ENCODE assay signal across 1 cellular context in the genomic region with DNA sequence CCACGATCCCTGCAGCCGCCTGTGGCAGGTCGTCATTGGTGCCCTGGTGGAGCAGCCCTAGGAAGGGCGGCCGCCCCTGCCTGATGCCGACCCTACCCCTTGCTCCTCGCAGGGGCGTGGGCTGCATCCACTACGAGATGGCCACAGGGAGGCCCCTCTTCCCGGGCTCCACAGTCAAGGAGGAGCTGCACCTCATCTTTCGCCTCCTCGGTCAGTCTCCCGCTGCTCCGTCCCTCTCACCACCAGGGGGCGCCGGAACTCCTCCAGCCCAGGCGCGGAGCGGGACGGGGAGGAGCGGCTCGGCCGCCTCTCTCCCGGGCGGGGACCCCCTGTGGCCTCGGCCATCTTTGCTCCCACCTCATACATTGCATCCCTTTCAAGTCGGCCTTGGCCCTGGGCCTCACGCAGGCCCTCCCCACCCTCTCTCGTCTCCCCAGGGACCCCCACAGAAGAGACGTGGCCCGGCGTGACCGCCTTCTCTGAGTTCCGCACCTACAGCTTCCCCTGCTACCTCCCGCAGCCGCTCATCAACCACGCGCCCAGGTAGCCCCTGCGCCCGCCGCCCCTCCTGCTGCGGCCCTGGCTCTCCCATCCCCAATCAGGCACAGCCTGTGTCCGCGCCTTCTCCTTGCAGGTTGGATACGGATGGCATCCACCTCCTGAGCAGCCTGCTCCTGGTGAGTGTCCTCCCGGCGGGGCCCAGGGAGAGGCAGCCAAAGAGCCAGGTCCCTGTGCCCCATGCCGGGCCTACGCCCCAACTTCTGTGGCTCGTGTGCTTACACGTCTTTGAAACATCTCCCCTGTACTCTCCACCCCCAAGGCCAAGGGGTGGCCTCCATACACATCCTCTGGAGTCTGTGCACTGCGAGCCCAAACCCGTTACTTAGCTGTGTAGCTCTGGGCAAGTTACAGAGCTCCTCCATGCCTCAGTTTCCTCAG.
TF ChIP-seq lines count a peak whose summit lies in the region.

No MANE protein-coding gene starts in this region.

TF ChIP-seq in WTC11, 78 proteins besides CTCF, POLR2A, EP300 and RAD21 (continued from another document):
- TF ChIP-seq, protein P1, sequence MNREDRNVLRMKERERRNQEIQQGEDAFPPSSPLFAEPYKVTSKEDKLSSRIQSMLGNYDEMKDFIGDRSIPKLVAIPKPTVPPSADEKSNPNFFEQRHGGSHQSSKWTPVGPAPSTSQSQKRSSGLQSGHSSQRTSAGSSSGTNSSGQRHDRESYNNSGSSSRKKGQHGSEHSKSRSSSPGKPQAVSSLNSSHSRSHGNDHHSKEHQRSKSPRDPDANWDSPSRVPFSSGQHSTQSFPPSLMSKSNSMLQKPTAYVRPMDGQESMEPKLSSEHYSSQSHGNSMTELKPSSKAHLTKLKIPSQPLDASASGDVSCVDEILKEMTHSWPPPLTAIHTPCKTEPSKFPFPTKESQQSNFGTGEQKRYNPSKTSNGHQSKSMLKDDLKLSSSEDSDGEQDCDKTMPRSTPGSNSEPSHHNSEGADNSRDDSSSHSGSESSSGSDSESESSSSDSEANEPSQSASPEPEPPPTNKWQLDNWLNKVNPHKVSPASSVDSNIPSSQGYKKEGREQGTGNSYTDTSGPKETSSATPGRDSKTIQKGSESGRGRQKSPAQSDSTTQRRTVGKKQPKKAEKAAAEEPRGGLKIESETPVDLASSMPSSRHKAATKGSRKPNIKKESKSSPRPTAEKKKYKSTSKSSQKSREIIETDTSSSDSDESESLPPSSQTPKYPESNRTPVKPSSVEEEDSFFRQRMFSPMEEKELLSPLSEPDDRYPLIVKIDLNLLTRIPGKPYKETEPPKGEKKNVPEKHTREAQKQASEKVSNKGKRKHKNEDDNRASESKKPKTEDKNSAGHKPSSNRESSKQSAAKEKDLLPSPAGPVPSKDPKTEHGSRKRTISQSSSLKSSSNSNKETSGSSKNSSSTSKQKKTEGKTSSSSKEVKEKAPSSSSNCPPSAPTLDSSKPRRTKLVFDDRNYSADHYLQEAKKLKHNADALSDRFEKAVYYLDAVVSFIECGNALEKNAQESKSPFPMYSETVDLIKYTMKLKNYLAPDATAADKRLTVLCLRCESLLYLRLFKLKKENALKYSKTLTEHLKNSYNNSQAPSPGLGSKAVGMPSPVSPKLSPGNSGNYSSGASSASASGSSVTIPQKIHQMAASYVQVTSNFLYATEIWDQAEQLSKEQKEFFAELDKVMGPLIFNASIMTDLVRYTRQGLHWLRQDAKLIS (CRISPR knock-in tag; IDR thresholded peaks at IDR 0.05; ENCODE audit: borderline replicate concordance): 0 out of 2 replicates have a peak, but pooled peaks have one; percentile 66
- TF ChIP-seq, protein P2, sequence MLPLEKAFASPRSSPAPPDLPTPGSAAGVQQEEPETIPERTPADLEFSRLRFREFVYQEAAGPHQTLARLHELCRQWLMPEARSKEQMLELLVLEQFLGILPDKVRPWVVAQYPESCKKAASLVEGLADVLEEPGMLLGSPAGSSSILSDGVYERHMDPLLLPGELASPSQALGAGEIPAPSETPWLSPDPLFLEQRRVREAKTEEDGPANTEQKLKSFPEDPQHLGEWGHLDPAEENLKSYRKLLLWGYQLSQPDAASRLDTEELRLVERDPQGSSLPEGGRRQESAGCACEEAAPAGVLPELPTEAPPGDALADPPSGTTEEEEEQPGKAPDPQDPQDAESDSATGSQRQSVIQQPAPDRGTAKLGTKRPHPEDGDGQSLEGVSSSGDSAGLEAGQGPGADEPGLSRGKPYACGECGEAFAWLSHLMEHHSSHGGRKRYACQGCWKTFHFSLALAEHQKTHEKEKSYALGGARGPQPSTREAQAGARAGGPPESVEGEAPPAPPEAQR (CRISPR knock-in tag; IDR thresholded peaks at IDR 0.05): no peak
- TF ChIP-seq CREM (CRISPR knock-in tag; IDR thresholded peaks at IDR 0.05) (0 out of 2 replicates have a peak, but pooled peaks have one; percentile 19), ETV6 (CRISPR knock-in tag; IDR thresholded peaks at IDR 0.05) (peak; percentile 73; the same call in 1 of the 2 replicates)
- TF ChIP-seq, protein P3, sequence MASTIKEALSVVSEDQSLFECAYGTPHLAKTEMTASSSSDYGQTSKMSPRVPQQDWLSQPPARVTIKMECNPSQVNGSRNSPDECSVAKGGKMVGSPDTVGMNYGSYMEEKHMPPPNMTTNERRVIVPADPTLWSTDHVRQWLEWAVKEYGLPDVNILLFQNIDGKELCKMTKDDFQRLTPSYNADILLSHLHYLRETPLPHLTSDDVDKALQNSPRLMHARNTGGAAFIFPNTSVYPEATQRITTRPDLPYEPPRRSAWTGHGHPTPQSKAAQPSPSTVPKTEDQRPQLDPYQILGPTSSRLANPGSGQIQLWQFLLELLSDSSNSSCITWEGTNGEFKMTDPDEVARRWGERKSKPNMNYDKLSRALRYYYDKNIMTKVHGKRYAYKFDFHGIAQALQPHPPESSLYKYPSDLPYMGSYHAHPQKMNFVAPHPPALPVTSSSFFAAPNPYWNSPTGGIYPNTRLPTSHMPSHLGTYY (CRISPR knock-in tag; IDR thresholded peaks at IDR 0.05): no peak
- TF ChIP-seq, protein P4, sequence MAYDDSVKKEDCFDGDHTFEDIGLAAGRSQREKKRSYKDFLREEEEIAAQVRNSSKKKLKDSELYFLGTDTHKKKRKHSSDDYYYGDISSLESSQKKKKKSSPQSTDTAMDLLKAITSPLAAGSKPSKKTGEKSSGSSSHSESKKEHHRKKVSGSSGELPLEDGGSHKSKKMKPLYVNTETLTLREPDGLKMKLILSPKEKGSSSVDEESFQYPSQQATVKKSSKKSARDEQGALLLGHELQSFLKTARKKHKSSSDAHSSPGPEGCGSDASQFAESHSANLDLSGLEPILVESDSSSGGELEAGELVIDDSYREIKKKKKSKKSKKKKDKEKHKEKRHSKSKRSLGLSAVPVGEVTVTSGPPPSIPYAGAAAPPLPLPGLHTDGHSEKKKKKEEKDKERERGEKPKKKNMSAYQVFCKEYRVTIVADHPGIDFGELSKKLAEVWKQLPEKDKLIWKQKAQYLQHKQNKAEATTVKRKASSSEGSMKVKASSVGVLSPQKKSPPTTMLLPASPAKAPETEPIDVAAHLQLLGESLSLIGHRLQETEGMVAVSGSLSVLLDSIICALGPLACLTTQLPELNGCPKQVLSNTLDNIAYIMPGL (CRISPR knock-in tag; IDR thresholded peaks at IDR 0.05): peak; percentile 84
TF ChIP-seq in WTC11: peak in this region for 6.
